ENCODE assay signal across 9 cellular contexts in genomic region chr4:11178433-11178832, GRCh38.
"Had no signal": no experiment of that assay in that cellular context is flagged by ENCODE, and none has a peak within 500 bp of the region (broad histone marks: within the 10 kb centered on the region; RNA-seq: fewer than 3 reads in every experiment).

No MANE protein-coding gene starts in this region.

- DNase-seq: H9, HCEC 1CT, IMR-90, KBM-7 had no signal

- ATAC-seq: GM23338 had no signal

- H3K4me2 ChIP-seq: GM23338, KMS-11 had no signal

- H2AFZ ChIP-seq: GM23338 had no signal

- H3K27ac ChIP-seq: HL-60, KMS-11 had no signal

- FAIRE-seq: H1, H54 had no signal

- H3K9ac ChIP-seq: KMS-11 had no signal

- H3K4me3 ChIP-seq: GM23338 had no signal
